In the genomic region with DNA sequence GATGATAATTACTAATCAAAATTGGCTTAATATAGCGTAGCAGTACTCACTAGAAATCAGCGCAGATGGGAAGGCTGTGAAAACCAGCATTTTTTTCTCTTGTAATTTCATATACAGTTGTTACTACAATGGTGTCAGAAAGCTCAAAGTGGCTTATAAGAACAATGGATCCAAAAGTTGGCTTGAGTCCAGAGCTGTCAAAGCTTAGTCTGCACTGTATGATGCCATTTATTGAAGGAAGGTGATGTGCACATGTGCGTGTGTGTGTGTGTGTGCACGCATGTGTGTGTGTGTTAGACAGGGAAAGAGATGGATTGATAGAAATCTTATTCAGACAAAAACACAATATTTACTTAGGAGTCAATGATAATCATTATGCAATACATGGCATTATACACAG, we compare ENCODE assay signal across 3 cellular contexts.
TF ChIP-seq lines count a peak whose summit lies in the region.

No MANE protein-coding gene starts in this region.

TF ChIP-seq in SK-N-SH, 30 proteins besides CTCF, POLR2A, EP300 and RAD21 (continued from another document and continues in another):
- no peak for TF ChIP-seq SIN3A (IDR thresholded peaks at IDR 0.05; ENCODE audit: borderline replicate concordance, low read depth, low read length)
- TF ChIP-seq GABPA (IDR thresholded peaks at IDR 0.05; ENCODE audit: low read depth) = no peak
- TF ChIP-seq, protein P1, sequence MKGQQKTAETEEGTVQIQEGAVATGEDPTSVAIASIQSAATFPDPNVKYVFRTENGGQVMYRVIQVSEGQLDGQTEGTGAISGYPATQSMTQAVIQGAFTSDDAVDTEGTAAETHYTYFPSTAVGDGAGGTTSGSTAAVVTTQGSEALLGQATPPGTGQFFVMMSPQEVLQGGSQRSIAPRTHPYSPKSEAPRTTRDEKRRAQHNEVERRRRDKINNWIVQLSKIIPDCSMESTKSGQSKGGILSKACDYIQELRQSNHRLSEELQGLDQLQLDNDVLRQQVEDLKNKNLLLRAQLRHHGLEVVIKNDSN (IDR thresholded peaks at IDR 0.05; ENCODE audit: borderline replicate concordance, low read depth) = no peak
- no peak for TF ChIP-seq TEAD4 (IDR thresholded peaks at IDR 0.05; ENCODE audit: borderline replicate concordance, insufficient read depth)
- no peak for TF ChIP-seq RFX5 (IDR thresholded peaks at IDR 0.05; ENCODE audit: low read length)
- no peak for TF ChIP-seq FOXM1 (IDR thresholded peaks at IDR 0.05; ENCODE audit: low read depth)
- TF ChIP-seq, protein P2, sequence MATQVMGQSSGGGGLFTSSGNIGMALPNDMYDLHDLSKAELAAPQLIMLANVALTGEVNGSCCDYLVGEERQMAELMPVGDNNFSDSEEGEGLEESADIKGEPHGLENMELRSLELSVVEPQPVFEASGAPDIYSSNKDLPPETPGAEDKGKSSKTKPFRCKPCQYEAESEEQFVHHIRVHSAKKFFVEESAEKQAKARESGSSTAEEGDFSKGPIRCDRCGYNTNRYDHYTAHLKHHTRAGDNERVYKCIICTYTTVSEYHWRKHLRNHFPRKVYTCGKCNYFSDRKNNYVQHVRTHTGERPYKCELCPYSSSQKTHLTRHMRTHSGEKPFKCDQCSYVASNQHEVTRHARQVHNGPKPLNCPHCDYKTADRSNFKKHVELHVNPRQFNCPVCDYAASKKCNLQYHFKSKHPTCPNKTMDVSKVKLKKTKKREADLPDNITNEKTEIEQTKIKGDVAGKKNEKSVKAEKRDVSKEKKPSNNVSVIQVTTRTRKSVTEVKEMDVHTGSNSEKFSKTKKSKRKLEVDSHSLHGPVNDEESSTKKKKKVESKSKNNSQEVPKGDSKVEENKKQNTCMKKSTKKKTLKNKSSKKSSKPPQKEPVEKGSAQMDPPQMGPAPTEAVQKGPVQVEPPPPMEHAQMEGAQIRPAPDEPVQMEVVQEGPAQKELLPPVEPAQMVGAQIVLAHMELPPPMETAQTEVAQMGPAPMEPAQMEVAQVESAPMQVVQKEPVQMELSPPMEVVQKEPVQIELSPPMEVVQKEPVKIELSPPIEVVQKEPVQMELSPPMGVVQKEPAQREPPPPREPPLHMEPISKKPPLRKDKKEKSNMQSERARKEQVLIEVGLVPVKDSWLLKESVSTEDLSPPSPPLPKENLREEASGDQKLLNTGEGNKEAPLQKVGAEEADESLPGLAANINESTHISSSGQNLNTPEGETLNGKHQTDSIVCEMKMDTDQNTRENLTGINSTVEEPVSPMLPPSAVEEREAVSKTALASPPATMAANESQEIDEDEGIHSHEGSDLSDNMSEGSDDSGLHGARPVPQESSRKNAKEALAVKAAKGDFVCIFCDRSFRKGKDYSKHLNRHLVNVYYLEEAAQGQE (IDR thresholded peaks at IDR 0.05; ENCODE audit: low read depth, low read length) = no peak
- no peak for TF ChIP-seq NRF1 (IDR thresholded peaks at IDR 0.05; ENCODE audit: low read depth, low read length)
- TF ChIP-seq RCOR1 (IDR thresholded peaks at IDR 0.05; ENCODE audit: low read length) = no peak
- no peak; the same call in 1 of the 2 replicates for TF ChIP-seq NFIC (IDR thresholded peaks at IDR 0.05; ENCODE audit: borderline replicate concordance)
- TF ChIP-seq MEF2A (IDR thresholded peaks at IDR 0.05; ENCODE audit: borderline replicate concordance, low read depth) = no peak
- TF ChIP-seq, protein P3, sequence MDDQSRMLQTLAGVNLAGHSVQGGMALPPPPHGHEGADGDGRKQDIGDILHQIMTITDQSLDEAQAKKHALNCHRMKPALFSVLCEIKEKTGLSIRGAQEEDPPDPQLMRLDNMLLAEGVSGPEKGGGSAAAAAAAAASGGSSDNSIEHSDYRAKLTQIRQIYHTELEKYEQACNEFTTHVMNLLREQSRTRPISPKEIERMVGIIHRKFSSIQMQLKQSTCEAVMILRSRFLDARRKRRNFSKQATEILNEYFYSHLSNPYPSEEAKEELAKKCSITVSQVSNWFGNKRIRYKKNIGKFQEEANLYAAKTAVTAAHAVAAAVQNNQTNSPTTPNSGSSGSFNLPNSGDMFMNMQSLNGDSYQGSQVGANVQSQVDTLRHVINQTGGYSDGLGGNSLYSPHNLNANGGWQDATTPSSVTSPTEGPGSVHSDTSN (IDR thresholded peaks at IDR 0.05) = no peak

TF ChIP-seq in SK-N-SH treated with all-trans-retinoic acid at 6 μM for 48 hours, 23 proteins besides CTCF, POLR2A, EP300 and RAD21 (continued from another document):
- TF ChIP-seq, protein P4, sequence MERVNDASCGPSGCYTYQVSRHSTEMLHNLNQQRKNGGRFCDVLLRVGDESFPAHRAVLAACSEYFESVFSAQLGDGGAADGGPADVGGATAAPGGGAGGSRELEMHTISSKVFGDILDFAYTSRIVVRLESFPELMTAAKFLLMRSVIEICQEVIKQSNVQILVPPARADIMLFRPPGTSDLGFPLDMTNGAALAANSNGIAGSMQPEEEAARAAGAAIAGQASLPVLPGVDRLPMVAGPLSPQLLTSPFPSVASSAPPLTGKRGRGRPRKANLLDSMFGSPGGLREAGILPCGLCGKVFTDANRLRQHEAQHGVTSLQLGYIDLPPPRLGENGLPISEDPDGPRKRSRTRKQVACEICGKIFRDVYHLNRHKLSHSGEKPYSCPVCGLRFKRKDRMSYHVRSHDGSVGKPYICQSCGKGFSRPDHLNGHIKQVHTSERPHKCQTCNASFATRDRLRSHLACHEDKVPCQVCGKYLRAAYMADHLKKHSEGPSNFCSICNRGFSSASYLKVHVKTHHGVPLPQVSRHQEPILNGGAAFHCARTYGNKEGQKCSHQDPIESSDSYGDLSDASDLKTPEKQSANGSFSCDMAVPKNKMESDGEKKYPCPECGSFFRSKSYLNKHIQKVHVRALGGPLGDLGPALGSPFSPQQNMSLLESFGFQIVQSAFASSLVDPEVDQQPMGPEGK (CRISPR knock-in tag; IDR thresholded peaks at IDR 0.05; ENCODE audit: borderline replicate concordance) = no peak
- no peak for TF ChIP-seq ARNTL (CRISPR knock-in tag; IDR thresholded peaks at IDR 0.05; ENCODE audit: borderline replicate concordance, low read depth)
- TF ChIP-seq, protein P5, sequence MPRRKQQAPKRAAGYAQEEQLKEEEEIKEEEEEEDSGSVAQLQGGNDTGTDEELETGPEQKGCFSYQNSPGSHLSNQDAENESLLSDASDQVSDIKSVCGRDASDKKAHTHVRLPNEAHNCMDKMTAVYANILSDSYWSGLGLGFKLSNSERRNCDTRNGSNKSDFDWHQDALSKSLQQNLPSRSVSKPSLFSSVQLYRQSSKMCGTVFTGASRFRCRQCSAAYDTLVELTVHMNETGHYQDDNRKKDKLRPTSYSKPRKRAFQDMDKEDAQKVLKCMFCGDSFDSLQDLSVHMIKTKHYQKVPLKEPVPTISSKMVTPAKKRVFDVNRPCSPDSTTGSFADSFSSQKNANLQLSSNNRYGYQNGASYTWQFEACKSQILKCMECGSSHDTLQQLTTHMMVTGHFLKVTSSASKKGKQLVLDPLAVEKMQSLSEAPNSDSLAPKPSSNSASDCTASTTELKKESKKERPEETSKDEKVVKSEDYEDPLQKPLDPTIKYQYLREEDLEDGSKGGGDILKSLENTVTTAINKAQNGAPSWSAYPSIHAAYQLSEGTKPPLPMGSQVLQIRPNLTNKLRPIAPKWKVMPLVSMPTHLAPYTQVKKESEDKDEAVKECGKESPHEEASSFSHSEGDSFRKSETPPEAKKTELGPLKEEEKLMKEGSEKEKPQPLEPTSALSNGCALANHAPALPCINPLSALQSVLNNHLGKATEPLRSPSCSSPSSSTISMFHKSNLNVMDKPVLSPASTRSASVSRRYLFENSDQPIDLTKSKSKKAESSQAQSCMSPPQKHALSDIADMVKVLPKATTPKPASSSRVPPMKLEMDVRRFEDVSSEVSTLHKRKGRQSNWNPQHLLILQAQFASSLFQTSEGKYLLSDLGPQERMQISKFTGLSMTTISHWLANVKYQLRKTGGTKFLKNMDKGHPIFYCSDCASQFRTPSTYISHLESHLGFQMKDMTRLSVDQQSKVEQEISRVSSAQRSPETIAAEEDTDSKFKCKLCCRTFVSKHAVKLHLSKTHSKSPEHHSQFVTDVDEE (CRISPR knock-in tag; IDR thresholded peaks at IDR 0.05) = no peak
- TF ChIP-seq GLIS3 (CRISPR knock-in tag; IDR thresholded peaks at IDR 0.05) = no peak
- TF ChIP-seq TCF4 (CRISPR knock-in tag; IDR thresholded peaks at IDR 0.05; ENCODE audit: borderline replicate concordance) = no peak
- TF ChIP-seq, protein P6, sequence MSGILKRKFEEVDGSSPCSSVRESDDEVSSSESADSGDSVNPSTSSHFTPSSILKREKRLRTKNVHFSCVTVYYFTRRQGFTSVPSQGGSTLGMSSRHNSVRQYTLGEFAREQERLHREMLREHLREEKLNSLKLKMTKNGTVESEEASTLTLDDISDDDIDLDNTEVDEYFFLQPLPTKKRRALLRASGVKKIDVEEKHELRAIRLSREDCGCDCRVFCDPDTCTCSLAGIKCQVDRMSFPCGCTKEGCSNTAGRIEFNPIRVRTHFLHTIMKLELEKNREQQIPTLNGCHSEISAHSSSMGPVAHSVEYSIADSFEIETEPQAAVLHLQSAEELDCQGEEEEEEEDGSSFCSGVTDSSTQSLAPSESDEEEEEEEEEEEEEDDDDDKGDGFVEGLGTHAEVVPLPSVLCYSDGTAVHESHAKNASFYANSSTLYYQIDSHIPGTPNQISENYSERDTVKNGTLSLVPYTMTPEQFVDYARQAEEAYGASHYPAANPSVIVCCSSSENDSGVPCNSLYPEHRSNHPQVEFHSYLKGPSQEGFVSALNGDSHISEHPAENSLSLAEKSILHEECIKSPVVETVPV (CRISPR knock-in tag; IDR thresholded peaks at IDR 0.05) = no peak
- no peak for TF ChIP-seq ZC3H10 (CRISPR knock-in tag; IDR thresholded peaks at IDR 0.05)
- no peak for TF ChIP-seq PPARA (CRISPR knock-in tag; IDR thresholded peaks at IDR 0.05; ENCODE audit: borderline replicate concordance)

TF ChIP-seq in K562, 482 proteins besides CTCF, POLR2A, EP300 and RAD21 (continued from another document and continues in another):
- TF ChIP-seq CEBPG (CRISPR knock-in tag; IDR thresholded peaks at IDR 0.05) (no peak), CEBPG (tag; conservative IDR thresholded peaks at IDR 0.05 in 1 of 2, IDR thresholded peaks at IDR 0.05 in 1 of 2) (peak in 1 of 2 experiments; percentile 43; a peak in 1 of 4 replicates), SETDB1 (IDR thresholded peaks at IDR 0.05; ENCODE audit: low read length) (no peak), MAZ (CRISPR knock-in tag; conservative IDR thresholded peaks at IDR 0.05 in 1 of 2, IDR thresholded peaks at IDR 0.05 in 1 of 2) (no peak)
- TF ChIP-seq, protein P7, sequence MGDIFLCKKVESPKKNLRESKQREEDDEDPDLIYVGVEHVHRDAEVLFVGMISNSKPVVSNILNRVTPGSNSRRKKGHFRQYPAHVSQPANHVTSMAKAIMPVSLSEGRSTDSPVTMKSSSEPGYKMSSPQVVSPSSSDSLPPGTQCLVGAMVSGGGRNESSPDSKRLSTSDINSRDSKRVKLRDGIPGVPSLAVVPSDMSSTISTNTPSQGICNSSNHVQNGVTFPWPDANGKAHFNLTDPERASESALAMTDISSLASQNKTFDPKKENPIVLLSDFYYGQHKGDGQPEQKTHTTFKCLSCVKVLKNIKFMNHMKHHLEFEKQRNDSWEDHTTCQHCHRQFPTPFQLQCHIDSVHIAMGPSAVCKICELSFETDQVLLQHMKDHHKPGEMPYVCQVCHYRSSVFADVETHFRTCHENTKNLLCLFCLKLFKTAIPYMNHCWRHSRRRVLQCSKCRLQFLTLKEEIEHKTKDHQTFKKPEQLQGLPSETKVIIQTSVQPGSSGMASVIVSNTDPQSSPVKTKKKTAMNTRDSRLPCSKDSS (IDR thresholded peaks at IDR 0.05; ENCODE audit: low read depth, partially characterized antibody) = no peak
- TF ChIP-seq, protein P8, sequence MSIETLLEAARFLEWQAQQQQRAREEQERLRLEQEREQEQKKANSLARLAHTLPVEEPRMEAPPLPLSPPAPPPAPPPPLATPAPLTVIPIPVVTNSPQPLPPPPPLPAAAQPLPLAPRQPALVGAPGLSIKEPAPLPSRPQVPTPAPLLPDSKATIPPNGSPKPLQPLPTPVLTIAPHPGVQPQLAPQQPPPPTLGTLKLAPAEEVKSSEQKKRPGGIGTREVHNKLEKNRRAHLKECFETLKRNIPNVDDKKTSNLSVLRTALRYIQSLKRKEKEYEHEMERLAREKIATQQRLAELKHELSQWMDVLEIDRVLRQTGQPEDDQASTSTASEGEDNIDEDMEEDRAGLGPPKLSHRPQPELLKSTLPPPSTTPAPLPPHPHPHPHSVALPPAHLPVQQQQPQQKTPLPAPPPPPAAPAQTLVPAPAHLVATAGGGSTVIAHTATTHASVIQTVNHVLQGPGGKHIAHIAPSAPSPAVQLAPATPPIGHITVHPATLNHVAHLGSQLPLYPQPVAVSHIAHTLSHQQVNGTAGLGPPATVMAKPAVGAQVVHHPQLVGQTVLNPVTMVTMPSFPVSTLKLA (conservative IDR thresholded peaks at IDR 0.05) = no peak
- TF ChIP-seq, protein P9, sequence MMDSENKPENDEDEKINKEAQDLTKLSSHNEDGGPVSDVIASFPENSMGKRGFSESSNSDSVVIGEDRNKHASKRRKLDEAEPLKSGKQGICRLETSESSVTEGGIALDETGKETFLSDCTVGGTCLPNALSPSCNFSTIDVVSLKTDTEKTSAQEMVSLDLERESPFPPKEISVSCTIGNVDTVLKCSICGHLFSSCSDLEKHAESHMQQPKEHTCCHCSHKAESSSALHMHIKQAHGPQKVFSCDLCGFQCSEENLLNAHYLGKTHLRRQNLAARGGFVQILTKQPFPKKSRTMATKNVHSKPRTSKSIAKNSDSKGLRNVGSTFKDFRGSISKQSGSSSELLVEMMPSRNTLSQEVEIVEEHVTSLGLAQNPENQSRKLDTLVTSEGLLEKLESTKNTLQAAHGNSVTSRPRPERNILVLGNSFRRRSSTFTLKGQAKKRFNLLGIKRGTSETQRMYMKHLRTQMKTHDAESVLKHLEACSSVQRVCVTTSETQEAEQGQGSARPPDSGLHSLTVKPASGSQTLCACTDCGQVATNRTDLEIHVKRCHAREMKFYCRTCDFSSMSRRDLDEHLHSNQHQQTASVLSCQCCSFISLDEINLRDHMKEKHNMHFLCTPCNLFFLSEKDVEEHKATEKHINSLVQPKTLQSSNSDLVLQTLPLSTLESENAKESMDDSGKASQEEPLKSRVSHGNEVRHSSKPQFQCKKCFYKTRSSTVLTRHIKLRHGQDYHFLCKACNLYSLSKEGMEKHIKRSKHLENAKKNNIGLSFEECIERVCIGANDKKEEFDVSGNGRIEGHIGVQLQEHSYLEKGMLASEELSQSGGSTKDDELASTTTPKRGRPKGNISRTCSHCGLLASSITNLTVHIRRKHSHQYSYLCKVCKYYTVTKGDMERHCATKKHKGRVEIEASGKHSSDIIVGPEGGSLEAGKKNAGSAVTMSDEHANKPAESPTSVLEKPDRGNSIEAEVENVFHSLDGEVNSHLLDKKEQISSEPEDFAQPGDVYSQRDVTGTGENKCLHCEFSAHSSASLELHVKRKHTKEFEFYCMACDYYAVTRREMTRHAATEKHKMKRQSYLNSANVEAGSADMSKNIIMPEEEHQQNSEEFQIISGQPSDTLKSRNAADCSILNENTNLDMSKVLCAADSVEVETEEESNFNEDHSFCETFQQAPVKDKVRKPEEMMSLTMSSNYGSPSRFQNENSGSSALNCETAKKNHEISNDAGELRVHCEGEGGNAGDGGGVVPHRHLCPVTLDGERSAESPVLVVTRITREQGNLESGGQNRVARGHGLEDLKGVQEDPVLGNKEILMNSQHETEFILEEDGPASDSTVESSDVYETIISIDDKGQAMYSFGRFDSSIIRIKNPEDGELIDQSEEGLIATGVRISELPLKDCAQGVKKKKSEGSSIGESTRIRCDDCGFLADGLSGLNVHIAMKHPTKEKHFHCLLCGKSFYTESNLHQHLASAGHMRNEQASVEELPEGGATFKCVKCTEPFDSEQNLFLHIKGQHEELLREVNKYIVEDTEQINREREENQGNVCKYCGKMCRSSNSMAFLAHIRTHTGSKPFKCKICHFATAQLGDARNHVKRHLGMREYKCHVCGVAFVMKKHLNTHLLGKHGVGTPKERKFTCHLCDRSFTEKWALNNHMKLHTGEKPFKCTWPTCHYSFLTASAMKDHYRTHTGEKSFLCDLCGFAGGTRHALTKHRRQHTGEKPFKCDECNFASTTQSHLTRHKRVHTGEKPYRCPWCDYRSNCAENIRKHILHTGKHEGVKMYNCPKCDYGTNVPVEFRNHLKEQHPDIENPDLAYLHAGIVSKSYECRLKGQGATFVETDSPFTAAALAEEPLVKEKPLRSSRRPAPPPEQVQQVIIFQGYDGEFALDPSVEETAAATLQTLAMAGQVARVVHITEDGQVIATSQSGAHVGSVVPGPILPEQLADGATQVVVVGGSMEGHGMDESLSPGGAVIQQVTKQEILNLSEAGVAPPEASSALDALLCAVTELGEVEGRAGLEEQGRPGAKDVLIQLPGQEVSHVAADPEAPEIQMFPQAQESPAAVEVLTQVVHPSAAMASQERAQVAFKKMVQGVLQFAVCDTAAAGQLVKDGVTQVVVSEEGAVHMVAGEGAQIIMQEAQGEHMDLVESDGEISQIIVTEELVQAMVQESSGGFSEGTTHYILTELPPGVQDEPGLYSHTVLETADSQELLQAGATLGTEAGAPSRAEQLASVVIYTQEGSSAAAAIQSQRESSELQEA (IDR thresholded peaks at IDR 0.05; ENCODE audit: low read depth) = no peak
